8 cellular contexts compared by ENCODE assay signal in genomic region chr2:191245046-191245868, GRCh38. TPM values are rescaled to one million over a fixed set of nuclear protein-coding genes. Genes with fewer than 3 reads are reported as not detected.
DNase-seq lines count a peak whose midpoint lies in the region; ATAC-seq, FAIRE-seq and TF ChIP-seq lines count a peak whose summit lies in the region.

Gene MYO1B, plus strand, starts transcription at chr2:191245404. Its CDS starts 31,492 bp downstream, at chr2:191276896.

- intact Hi-C loops in tibial artery (cut with DNase I; ENCODE audit: low total_unique reads) = no loop called here

- peak within 1 kb of the TSS; percentile 80 to 84 for H3K27ac ChIP-seq in tibial artery

- TF ChIP-seq CTCF in AG09309 (IDR thresholded peaks at IDR 0.05; ENCODE audit: control insufficient read depth, insufficient read depth, low read depth, low read length, missing control alignments) (peak; percentile 43), fibroblast of pulmonary artery (IDR thresholded peaks at IDR 0.05; ENCODE audit: low read length, missing control alignments) (peak; percentile 23), neural crest cell (conservative IDR thresholded peaks at IDR 0.05) (peak; percentile 58), tibial artery (IDR thresholded peaks at IDR 0.05) (peak; percentile 46 to 59)

- ATAC-seq in HG03571 (IDR thresholded peaks at IDR 0.05; ENCODE audit: unreplicated experiment) = peak; percentile 51
- ATAC-seq in activated T-cell treated with anti-CD3 and anti-CD28 coated beads, Interleukin-2, amount 50 U/mL, for 72 hours (replicated peaks in 1 of 2) = peak; percentile 91 to 92

- H3K4me3 ChIP-seq in AG09309 (ENCODE audit: control insufficient read depth, low read depth, low read length) = peak within 1 kb of the TSS; percentile 98
- peak within 1 kb of the TSS; percentile 78 for H3K4me3 ChIP-seq in fibroblast of pulmonary artery (replicated peaks; ENCODE audit: low read depth, low read length)
- H3K4me3 ChIP-seq in tibial artery = peak within 1 kb of the TSS; percentile 80 to 87

- peaks cover 0 to 40% (median 26%) of the 10 kb centered on the region in 4 donors for H3K4me1 ChIP-seq in tibial artery

- peaks cover 0 to 3% of the 10 kb centered on the region in 2 donors for H3K9me3 Mint-ChIP-seq in activated T-cell treated with anti-CD3 and anti-CD28 coated beads, Interleukin-2, amount 50 U/mL, for 72 hours
- no peaks in the 10 kb centered on the region for H3K9me3 Mint-ChIP-seq in neural crest cell

- peaks cover 40% of the 10 kb centered on the region for H3K27me3 Mint-ChIP-seq in activated T-cell treated with anti-CD3 and anti-CD28 coated beads, Interleukin-2, amount 50 U/mL, for 72 hours (ENCODE audit: low read depth)
- no peaks in the 10 kb centered on the region for H3K27me3 Mint-ChIP-seq in neural crest cell (ENCODE audit: low read depth)

- no peaks in the 10 kb centered on the region for H3K27me3 ChIP-seq in tibial artery

- peak within 1 kb of the TSS; percentile 84 to 88 for H3K4me3 Mint-ChIP-seq in activated T-cell treated with anti-CD3 and anti-CD28 coated beads, Interleukin-2, amount 50 U/mL, for 72 hours
- H3K4me3 Mint-ChIP-seq in neural crest cell = peak within 1 kb of the TSS; percentile 99

- no peak for FAIRE-seq in GM19239 (lab: Jason Lieb, UNC)

- no peak within 1 kb of the TSS for H3K27ac Mint-ChIP-seq in activated T-cell treated with anti-CD3 and anti-CD28 coated beads, Interleukin-2, amount 50 U/mL, for 72 hours
- peak within 1 kb of the TSS; percentile 95 for H3K27ac Mint-ChIP-seq in neural crest cell (ENCODE audit: unreplicated experiment)

- no peaks in the 10 kb centered on the region for H3K9me3 ChIP-seq in tibial artery

- no peaks in the 10 kb centered on the region for H3K36me3 Mint-ChIP-seq in activated T-cell treated with anti-CD3 and anti-CD28 coated beads, Interleukin-2, amount 50 U/mL, for 72 hours (ENCODE audit: insufficient read depth in 2 of 2)
- peaks cover 5% of the 10 kb centered on the region for H3K36me3 Mint-ChIP-seq in neural crest cell (ENCODE audit: low read depth)

- DNase-seq in AG09309 (ENCODE audit: low read depth) (no peak), GM19239 (ENCODE audit: insufficient read length, low spot score) (peak; percentile 26), NOMO-1 (lab: John Stamatoyannopoulos, UW; ENCODE audit: unreplicated experiment in 2 of 2) (peak; percentile 38 to 69), fibroblast of pulmonary artery (ENCODE audit: low read depth) (peak; percentile 77), neural crest cell (ENCODE audit: low read depth, low spot score) (peak; percentile 71), tibial artery (peak; percentile 50 to 84)
- peak; percentile 76 to 81 for DNase-seq in activated T-cell treated with anti-CD3 and anti-CD28 coated beads, Interleukin-2, amount 50 U/mL, for 72 hours

- no peaks in the 10 kb centered on the region for H3K36me3 ChIP-seq in tibial artery

- H3K4me1 Mint-ChIP-seq in activated T-cell treated with anti-CD3 and anti-CD28 coated beads, Interleukin-2, amount 50 U/mL, for 72 hours (ENCODE audit: low read depth) = peaks cover 15% of the 10 kb centered on the region
- peaks cover 45% of the 10 kb centered on the region for H3K4me1 Mint-ChIP-seq in neural crest cell

RNA-seq across cellular contexts. Expression of gene MYO1B, which starts in this region (rescaled TPM):
- total RNA-seq in activated T-cell treated with anti-CD3 and anti-CD28 coated beads, Interleukin-2, amount 50 U/mL, for 72 hours = 10 to 100 TPM; 24.4 to 37.5 TPM
- total RNA-seq in neural crest cell = 107 and 116 TPM in 2 replicates
